14 cellular contexts compared by ENCODE assay signal in genomic region chr2:189082576-189082975, GRCh38.
DNase-seq lines count a peak whose midpoint lies in the region; ATAC-seq and TF ChIP-seq lines count a peak whose summit lies in the region.
"Had no signal": no experiment of that assay in that cellular context is flagged by ENCODE, and none has a peak within 500 bp of the region (broad histone marks: within the 10 kb centered on the region; RNA-seq: fewer than 3 reads in every experiment).

No MANE protein-coding gene starts in this region.

- no peaks in the 10 kb centered on the region for H3K4me1 ChIP-seq in smooth muscle cell (ENCODE audit: low read depth)
- H3K4me1 ChIP-seq: prostate gland had no signal

- H3K4me3 ChIP-seq in smooth muscle cell: no peak overlapping the region
- H3K4me3 ChIP-seq: dorsolateral prefrontal cortex, mucosa of descending colon, prostate gland had no signal

- DNase-seq in GM04504 (ENCODE audit: low read depth) (peak; percentile 90), left ventricle myocardium superior (peak; percentile 34), smooth muscle cell (lab: John Stamatoyannopoulos, UW; ENCODE audit: unreplicated experiment) (peak; percentile 41), A172 (ENCODE audit: low spot score) (no peak)
- DNase-seq in activated naive CD4-positive, alpha-beta T cell (lab: John Stamatoyannopoulos, UW): no peak
- DNase-seq: activated CD4-positive, alpha-beta T cell treated with anti-CD3 and anti-CD28 coated beads, Interleukin-2, amount 10 ng/mL, durations not matched to agents 7 days and 5 days; anterior cingulate cortex; dorsolateral prefrontal cortex; NCI-H524 treated with DMSO at 0.1 percent for 48 hours; stimulated activated CD4-positive, alpha-beta T cell treated with anti-CD3 and anti-CD28 coated beads, Interleukin-4, amount 100 ng/mL, for 24 hours had no signal

- ATAC-seq in SK-N-SH treated with all-trans-retinoic acid at 6 μM for 48 hours (peak; percentile 94), left ventricle myocardium superior (peak; percentile 67), GM18907 (IDR thresholded peaks at IDR 0.05; ENCODE audit: unreplicated experiment) (no peak)
- ATAC-seq: mucosa of descending colon had no signal

- intact Hi-C loops in left ventricle myocardium superior (cut with micrococcal nuclease): no loop called here

- WGBS in smooth muscle cell (ENCODE audit: low lambda C conversion rate): 38% methylated on average over 1 of the region's 1 CpG

- peaks cover 51% of the 10 kb centered on the region for H3F3A ChIP-seq in smooth muscle cell (ENCODE audit: low read depth)

- TF ChIP-seq CTCF in smooth muscle cell (IDR thresholded peaks at IDR 0.05; ENCODE audit: borderline replicate concordance, insufficient read depth, poor library complexity, severe bottlenecking): no peak

- peak overlapping the region; percentile 17 for H3K4me2 ChIP-seq in smooth muscle cell

- no peaks in the 10 kb centered on the region for H3K9me3 ChIP-seq in smooth muscle cell (replicated peaks; ENCODE audit: low read depth)
- H3K9me3 ChIP-seq: mucosa of descending colon, prostate gland had no signal

- H3K27me3 ChIP-seq in smooth muscle cell (ENCODE audit: low read depth): no peaks in the 10 kb centered on the region
- H3K27me3 ChIP-seq: dorsolateral prefrontal cortex had no signal

- H4K20me1 ChIP-seq in smooth muscle cell (ENCODE audit: low read depth): no peaks in the 10 kb centered on the region

- H3K79me2 ChIP-seq in smooth muscle cell (ENCODE audit: low read depth): peaks cover 47% of the 10 kb centered on the region

- peak overlapping the region; percentile 80 for H3K27ac ChIP-seq in smooth muscle cell (ENCODE audit: low read depth)
- H3K27ac ChIP-seq: prostate gland had no signal

- H2AFZ ChIP-seq in smooth muscle cell (ENCODE audit: low read depth): no peak overlapping the region

- H3K36me3 ChIP-seq in smooth muscle cell (ENCODE audit: low read depth): peaks cover 40% of the 10 kb centered on the region
- H3K36me3 ChIP-seq: prostate gland had no signal

- no peak overlapping the region for H3K9ac ChIP-seq in smooth muscle cell (ENCODE audit: low read depth)

TF ChIP-seq in SK-N-SH treated with all-trans-retinoic acid at 6 μM for 48 hours, 23 proteins besides CTCF, POLR2A, EP300 and RAD21 (continues in another document):
- TF ChIP-seq ISL1 (CRISPR knock-in tag; IDR thresholded peaks at IDR 0.05): peak; percentile 95
- no peak for TF ChIP-seq ZFP3 (CRISPR knock-in tag; IDR thresholded peaks at IDR 0.05)
- TF ChIP-seq ZFP30 (CRISPR knock-in tag; IDR thresholded peaks at IDR 0.05): no peak; the same call in 1 of the 2 replicates
- TF ChIP-seq POU6F1 (CRISPR knock-in tag; IDR thresholded peaks at IDR 0.05; ENCODE audit: borderline replicate concordance, low read depth): no peak
- 0 out of 2 replicates have a peak, but pooled peaks have one; percentile 45 for TF ChIP-seq CSDC2 (CRISPR knock-in tag; IDR thresholded peaks at IDR 0.05)
- no peak for TF ChIP-seq ZNF70 (CRISPR knock-in tag; IDR thresholded peaks at IDR 0.05)
- no peak for TF ChIP-seq OSR1 (CRISPR knock-in tag; IDR thresholded peaks at IDR 0.05)
- TF ChIP-seq PATZ1 (CRISPR knock-in tag; IDR thresholded peaks at IDR 0.05; ENCODE audit: borderline replicate concordance): peak; percentile 77
- TF ChIP-seq TOX (CRISPR knock-in tag; IDR thresholded peaks at IDR 0.05; ENCODE audit: borderline replicate concordance): peak; percentile 57; the same call in 1 of the 2 replicates
- TF ChIP-seq ZNF565 (CRISPR knock-in tag; conservative IDR thresholded peaks at IDR 0.05; ENCODE audit: low read depth): no peak
- no peak for TF ChIP-seq PPARA (CRISPR knock-in tag; IDR thresholded peaks at IDR 0.05; ENCODE audit: borderline replicate concordance)
- TF ChIP-seq ZC3H10 (CRISPR knock-in tag; IDR thresholded peaks at IDR 0.05): no peak
- TF ChIP-seq ESRRG (CRISPR knock-in tag; IDR thresholded peaks at IDR 0.05): no peak
- no peak for TF ChIP-seq GLIS3 (CRISPR knock-in tag; IDR thresholded peaks at IDR 0.05)
- peak; percentile 67; the same call in 1 of the 2 replicates for TF ChIP-seq RARB (CRISPR knock-in tag; IDR thresholded peaks at IDR 0.05)
- TF ChIP-seq ARNTL (CRISPR knock-in tag; IDR thresholded peaks at IDR 0.05; ENCODE audit: borderline replicate concordance, low read depth): no peak
- no peak for TF ChIP-seq CSRNP3 (CRISPR knock-in tag; IDR thresholded peaks at IDR 0.05)
- no peak for TF ChIP-seq ZNF8 (CRISPR knock-in tag; IDR thresholded peaks at IDR 0.05)
- peak; percentile 79; the same call in 1 of the 2 replicates for TF ChIP-seq SNAI2 (CRISPR knock-in tag; IDR thresholded peaks at IDR 0.05)
- TF ChIP-seq TSHZ2 (CRISPR knock-in tag; IDR thresholded peaks at IDR 0.05): peak; percentile 38; the same call in 1 of the 2 replicates
- no peak for TF ChIP-seq BACH2 (CRISPR knock-in tag; IDR thresholded peaks at IDR 0.05; ENCODE audit: borderline replicate concordance)
- TF ChIP-seq TCF4 (CRISPR knock-in tag; IDR thresholded peaks at IDR 0.05; ENCODE audit: borderline replicate concordance): peak; percentile 85

Comparison
In these comparisons a context has a peak if more than half of its experiments do, and no peak if none do; other contexts are left out.
1. DNase-seq: peak in GM04504 (single experiment), left ventricle myocardium superior (single experiment) and smooth muscle cell (single experiment); none in activated naive CD4-positive, alpha-beta T cell (0 of 4) and A172 (single experiment).